In genomic region chr4:39341075-39341725, GRCh38 we compare ENCODE assay signal across 1 cellular context.
A peak's percentile ranks its signal among the peaks of the same experiment; 100 is the strongest.
TF ChIP-seq lines count a peak whose summit lies in the region.

No MANE protein-coding gene starts in this region.

TF ChIP-seq in HepG2, 621 proteins besides CTCF, POLR2A, EP300 and RAD21 (continued from another document and continues in another):
- TF ChIP-seq GRHL1 (CRISPR knock-in tag; conservative IDR thresholded peaks at IDR 0.05), result no peak
- peak; percentile 52 for TF ChIP-seq CREB1 (IDR thresholded peaks at IDR 0.05)
- peak; percentile 86 for TF ChIP-seq CREB1 (CRISPR knock-in tag; IDR thresholded peaks at IDR 0.05)
- no peak for TF ChIP-seq FOSL1 (CRISPR knock-in tag; IDR thresholded peaks at IDR 0.05; ENCODE audit: borderline replicate concordance)
- TF ChIP-seq ZNF382 (CRISPR knock-in tag; IDR thresholded peaks at IDR 0.05; ENCODE audit: borderline replicate concordance), result no peak
- no peak for TF ChIP-seq TEF (CRISPR knock-in tag; IDR thresholded peaks at IDR 0.05)
- no peak; the same call in 1 of the 2 replicates for TF ChIP-seq ZNF274 (CRISPR knock-in tag; IDR thresholded peaks at IDR 0.05)
- TF ChIP-seq CEBPB (IDR thresholded peaks at IDR 0.05; ENCODE audit: borderline replicate concordance, low read depth, low read length), result peak; percentile 69; the same call in 1 of the 2 replicates
- no peak for TF ChIP-seq ZNF329 (CRISPR knock-in tag; IDR thresholded peaks at IDR 0.05; ENCODE audit: low read depth)
- 0 out of 2 replicates have a peak, but pooled peaks have one; percentile 43 for TF ChIP-seq HHEX (CRISPR knock-in tag; IDR thresholded peaks at IDR 0.05)
- TF ChIP-seq SAP130 (CRISPR knock-in tag; IDR thresholded peaks at IDR 0.05; ENCODE audit: low read depth), result peak; percentile 92
- TF ChIP-seq ZNF510 (CRISPR knock-in tag; IDR thresholded peaks at IDR 0.05; ENCODE audit: low read depth), result no peak
- no peak; the same call in 1 of the 2 replicates for TF ChIP-seq RFXAP (CRISPR knock-in tag; IDR thresholded peaks at IDR 0.05; ENCODE audit: borderline replicate concordance)
- peak; percentile 45 for TF ChIP-seq RBM22 (optimal IDR thresholded peaks at IDR 0.05; ENCODE audit: low read length)
- no peak for TF ChIP-seq GPBP1L1 (CRISPR knock-in tag; IDR thresholded peaks at IDR 0.05)
- TF ChIP-seq ZNF605 (CRISPR knock-in tag; IDR thresholded peaks at IDR 0.05), result peak; percentile 28; the same call in 1 of the 2 replicates
- TF ChIP-seq ZKSCAN5 (CRISPR knock-in tag; IDR thresholded peaks at IDR 0.05), result no peak
- TF ChIP-seq HNRNPUL1 (IDR thresholded peaks at IDR 0.05; ENCODE audit: low read depth, low read length), result no peak
- peak; percentile 69 for TF ChIP-seq HNF4A (CRISPR knock-in tag; IDR thresholded peaks at IDR 0.05)
- no peak for TF ChIP-seq KDM3A (CRISPR knock-in tag; IDR thresholded peaks at IDR 0.05; ENCODE audit: low read depth)
- no peak for TF ChIP-seq ZNF558 (CRISPR knock-in tag; IDR thresholded peaks at IDR 0.05; ENCODE audit: borderline replicate concordance)
- TF ChIP-seq ELF3 (CRISPR knock-in tag; IDR thresholded peaks at IDR 0.05), result peak; percentile 53; the same call in 1 of the 2 replicates
- TF ChIP-seq ATF2 (CRISPR knock-in tag; IDR thresholded peaks at IDR 0.05), result peak; percentile 55; the same call in 1 of the 2 replicates
- TF ChIP-seq NR2F1 (CRISPR knock-in tag; IDR thresholded peaks at IDR 0.05), result peak; percentile 69 to 86; a peak in 3 of 4 replicates
- TF ChIP-seq ZNF761 (CRISPR knock-in tag; conservative IDR thresholded peaks at IDR 0.05), result 0 out of 2 replicates have a peak, but pooled peaks have one; percentile 53
- no peak for TF ChIP-seq PRDM4 (CRISPR knock-in tag; IDR thresholded peaks at IDR 0.05; ENCODE audit: borderline replicate concordance)
- TF ChIP-seq ARID5B (CRISPR knock-in tag; IDR thresholded peaks at IDR 0.05), result peak; percentile 96
- TF ChIP-seq TEAD3 (CRISPR knock-in tag; optimal IDR thresholded peaks at IDR 0.05; ENCODE audit: borderline replicate concordance), result peak; percentile 36
- no peak for TF ChIP-seq SUZ12 (IDR thresholded peaks at IDR 0.05; ENCODE audit: low read depth, low read length)
- TF ChIP-seq CREBL2 (CRISPR knock-in tag; IDR thresholded peaks at IDR 0.05; ENCODE audit: borderline replicate concordance), result no peak
- TF ChIP-seq FOXA3 (CRISPR knock-in tag; IDR thresholded peaks at IDR 0.05), result peak; percentile 77
- TF ChIP-seq NFE2 (CRISPR knock-in tag; IDR thresholded peaks at IDR 0.05), result no peak
- TF ChIP-seq MEIS2 (CRISPR knock-in tag; IDR thresholded peaks at IDR 0.05), result peak; percentile 58; the same call in 1 of the 2 replicates
- TF ChIP-seq MTA1 (CRISPR knock-in tag; IDR thresholded peaks at IDR 0.05; ENCODE audit: borderline replicate concordance), result no peak
- TF ChIP-seq NCOA5 (CRISPR knock-in tag; IDR thresholded peaks at IDR 0.05), result no peak
- peak; percentile 47; the same call in 1 of the 2 replicates for TF ChIP-seq ZNF335 (CRISPR knock-in tag; IDR thresholded peaks at IDR 0.05)
- peak; percentile 78 for TF ChIP-seq FOXJ3 (CRISPR knock-in tag; IDR thresholded peaks at IDR 0.05; ENCODE audit: borderline replicate concordance)
- TF ChIP-seq MYC (CRISPR knock-in tag; IDR thresholded peaks at IDR 0.05; ENCODE audit: borderline replicate concordance), result no peak
- no peak for TF ChIP-seq GTF2F1 (IDR thresholded peaks at IDR 0.05; ENCODE audit: low read length)
- no peak for TF ChIP-seq SMARCC2 (IDR thresholded peaks at IDR 0.05)
- TF ChIP-seq ZSCAN5A (CRISPR knock-in tag; IDR thresholded peaks at IDR 0.05; ENCODE audit: borderline replicate concordance), result peak; percentile 67; the same call in 1 of the 2 replicates
- TF ChIP-seq ZNF678 (CRISPR knock-in tag; IDR thresholded peaks at IDR 0.05), result no peak
- no peak for TF ChIP-seq ZNF614 (CRISPR knock-in tag; IDR thresholded peaks at IDR 0.05; ENCODE audit: borderline replicate concordance)
- TF ChIP-seq FOXP4 (CRISPR knock-in tag; IDR thresholded peaks at IDR 0.05), result peak; percentile 92
- TF ChIP-seq CEBPG (CRISPR knock-in tag; IDR thresholded peaks at IDR 0.05), result peak; percentile 82
- peak; percentile 66; the same call in 1 of the 2 replicates for TF ChIP-seq FOXK2 (IDR thresholded peaks at IDR 0.05)
- no peak for TF ChIP-seq MYNN (CRISPR knock-in tag; IDR thresholded peaks at IDR 0.05; ENCODE audit: low read depth)
- no peak for TF ChIP-seq MTF1 (CRISPR knock-in tag; IDR thresholded peaks at IDR 0.05)
- TF ChIP-seq KAT8 (CRISPR knock-in tag; IDR thresholded peaks at IDR 0.05), result peak; percentile 51; the same call in 1 of the 2 replicates
- TF ChIP-seq ZNF260 (CRISPR knock-in tag; IDR thresholded peaks at IDR 0.05; ENCODE audit: borderline replicate concordance, low read depth), result no peak
